9 cellular contexts compared by ENCODE assay signal in genomic region chr17:74922694-74923537, GRCh38. TPM values are rescaled to one million over a fixed set of nuclear protein-coding genes. Genes with fewer than 3 reads are reported as not detected.
DNase-seq lines count a peak whose midpoint lies in the region; ATAC-seq lines count a peak whose summit lies in the region.
"Had no signal": no experiment of that assay in that cellular context is flagged by ENCODE, and none has a peak within 500 bp of the region (broad histone marks: within the 10 kb centered on the region; RNA-seq: fewer than 3 reads in every experiment).

Gene USH1G (minus strand): TSS chr17:74923255. CDS start chr17:74923073, 182 bp downstream.

- ATAC-seq in activated T-cell treated with anti-CD3 and anti-CD28 coated beads, Interleukin-2, amount 50 U/mL, for 4 hours = peak; percentile 27 to 44
- peak; percentile 14 for ATAC-seq in stimulated activated naive CD8-positive, alpha-beta T cell treated with anti-CD3 and anti-CD28 coated beads, Interleukin-15, Interleukin-2, amounts not matched to agents 100 U/mL and 50 U/mL, for 24 hours
- ATAC-seq in GM21390 (IDR thresholded peaks at IDR 0.05; ENCODE audit: unreplicated experiment) = no peak

- H3K9me3 ChIP-seq in iPS DF 6.9 (ENCODE audit: control insufficient read depth, insufficient read depth, low read length) = no peaks in the 10 kb centered on the region

- peak within 1 kb of the TSS; percentile 34; the same call in 1 of the 2 replicates for H3K4me3 ChIP-seq in iPS DF 6.9 (ENCODE audit: low read length)

- peaks cover 73% of the 10 kb centered on the region for H3K27me3 Mint-ChIP-seq in activated T-cell treated with anti-CD3 and anti-CD28 coated beads, Interleukin-2, amount 50 U/mL, for 4 hours (ENCODE audit: low read depth)

- no peak within 1 kb of the TSS for H3K27ac ChIP-seq in iPS DF 6.9 (ENCODE audit: low read length)

- peak within 1 kb of the TSS; percentile 56 for H3K4me3 Mint-ChIP-seq in activated T-cell treated with anti-CD3 and anti-CD28 coated beads, Interleukin-2, amount 50 U/mL, for 4 hours

- peaks cover 10% of the 10 kb centered on the region for H3K4me1 ChIP-seq in iPS DF 6.9 (ENCODE audit: control insufficient read depth, insufficient read depth, low read length)

- H3K4me1 Mint-ChIP-seq in activated T-cell treated with anti-CD3 and anti-CD28 coated beads, Interleukin-2, amount 50 U/mL, for 4 hours (ENCODE audit: low read depth) = peaks cover 15% of the 10 kb centered on the region

- H3K9me3 Mint-ChIP-seq in activated T-cell treated with anti-CD3 and anti-CD28 coated beads, Interleukin-2, amount 50 U/mL, for 4 hours = no peaks in the 10 kb centered on the region

- H3K36me3 Mint-ChIP-seq in activated T-cell treated with anti-CD3 and anti-CD28 coated beads, Interleukin-2, amount 50 U/mL, for 4 hours (ENCODE audit: insufficient read depth) = no peaks in the 10 kb centered on the region

- peaks cover 40% of the 10 kb centered on the region for H3K27me3 ChIP-seq in iPS DF 6.9 (ENCODE audit: control insufficient read depth, insufficient read depth, low read length)

- H3K36me3 ChIP-seq in iPS DF 6.9 (ENCODE audit: control insufficient read depth, insufficient read depth, low read length) = no peaks in the 10 kb centered on the region; the same call in 1 of the 2 replicates

- WGBS in iPS DF 6.9 (ENCODE audit: insufficient coverage, insufficient read length) = no CpG with 5 or more reads among the region's 57 CpGs

- DNase-seq in NCI-H2196 (lab: John Stamatoyannopoulos, UW; ENCODE audit: unreplicated experiment) = peak; percentile 28
- no peak for DNase-seq in NCI-H2196 treated with DMSO at 0.1 percent for 48 hours (lab: John Stamatoyannopoulos, UW; ENCODE audit: unreplicated experiment)
- DNase-seq in activated T-cell treated with anti-CD3 and anti-CD28 coated beads, Interleukin-2, amount 50 U/mL, for 4 hours = no peak
- no peak for DNase-seq in iPS DF 6.9 (ENCODE audit: low read depth, low spot score)
- DNase-seq in stimulated activated naive CD8-positive, alpha-beta T cell treated with anti-CD3 and anti-CD28 coated beads, Interleukin-15, Interleukin-2, amounts not matched to agents 100 U/mL and 50 U/mL, for 24 hours = peak; percentile 16
- DNase-seq in NCI-H2029 (lab: John Stamatoyannopoulos, UW) = no peak
- no peak for DNase-seq in GDM1 (lab: John Stamatoyannopoulos, UW)

RNA-seq across cellular contexts. Expression of gene USH1G, which starts in this region (rescaled TPM):
- not detected for total RNA-seq in activated T-cell treated with anti-CD3 and anti-CD28 coated beads, Interleukin-2, amount 50 U/mL, for 4 hours
- total RNA-seq: RPMI7951 had no signal

Comparison
In these comparisons a context has a peak if more than half of its experiments do, and no peak if none do; other contexts are left out.
1. DNase-seq: peak in NCI-H2196 (single experiment) and stimulated activated naive CD8-positive, alpha-beta T cell treated with anti-CD3 and anti-CD28 coated beads, Interleukin-15, Interleukin-2, amounts not matched to agents 100 U/mL and 50 U/mL, for 24 hours (single experiment); none in NCI-H2196 treated with DMSO at 0.1 percent for 48 hours (single experiment), activated T-cell treated with anti-CD3 and anti-CD28 coated beads, Interleukin-2, amount 50 U/mL, for 4 hours (single experiment), iPS DF 6.9 (single experiment), NCI-H2029 (single experiment) and GDM1 (single experiment).
2. Peak in ATAC-seq in activated T-cell treated with anti-CD3 and anti-CD28 coated beads, Interleukin-2, amount 50 U/mL, for 4 hours; RNA of the gene not detected or under 1 TPM.